In genomic region chr12:12032771-12033588, GRCh38 we compare ENCODE assay signal across 8 cellular contexts. TPM values are rescaled to one million over a fixed set of nuclear protein-coding genes. Genes with fewer than 3 reads are reported as not detected.
DNase-seq lines count a peak whose midpoint lies in the region; ATAC-seq and TF ChIP-seq lines count a peak whose summit lies in the region.

No MANE protein-coding gene starts in this region.

- no peaks in the 10 kb centered on the region for H3K9me3 ChIP-seq in fibroblast of lung (ENCODE audit: control insufficient read depth, insufficient read depth, low read depth, low read length)

- peak; percentile 87 to 92 for TF ChIP-seq CTCF in fibroblast of lung (conservative IDR thresholded peaks at IDR 0.05 in 1 of 2, IDR thresholded peaks at IDR 0.05 in 1 of 2; ENCODE audit: low read depth in 1 of 2, low read length in 2 of 2)

- no peak overlapping the region for H3K9ac ChIP-seq in fibroblast of lung (ENCODE audit: insufficient read depth, low read length)

- H3K9me3 Mint-ChIP-seq in activated T-helper 1 cell treated with anti-CD3 and anti-CD28 coated beads, Interleukin-12 subunit alpha, Interleukin-12 subunit beta, Interleukin-2, Interleukin-4 antibody, amounts not matched to agents 30 ng/mL and 10 ng/mL and 1 ng/mL, durations not matched to agents 14 hours and 24 hours and 36 hours = peaks cover 9% of the 10 kb centered on the region

- H3K4me3 ChIP-seq in Jurkat, Clone E6-1 (ENCODE audit: low read length) = no peak overlapping the region
- H3K4me3 ChIP-seq in fibroblast of lung (replicated peaks in 1 of 4; ENCODE audit: control extremely low read depth in 1 of 4, insufficient read depth in 1 of 4, low read depth in 3 of 4, low read length in 4 of 4) = peak overlapping the region; percentile 24 to 78 (median 52)

- H3K4me3 Mint-ChIP-seq in activated T-helper 1 cell treated with anti-CD3 and anti-CD28 coated beads, Interleukin-12 subunit alpha, Interleukin-12 subunit beta, Interleukin-2, Interleukin-4 antibody, amounts not matched to agents 30 ng/mL and 10 ng/mL and 1 ng/mL, durations not matched to agents 14 hours and 24 hours and 36 hours = peak overlapping the region; percentile 83

- H3K4me1 ChIP-seq in fibroblast of lung (ENCODE audit: control insufficient read depth, extremely low read depth, insufficient read depth, low read length) = no peaks in the 10 kb centered on the region

- intact Hi-C loops in activated T-helper 1 cell treated with anti-CD3 and anti-CD28 coated beads, Interleukin-12 subunit alpha, Interleukin-12 subunit beta, Interleukin-2, Interleukin-4 antibody, amounts not matched to agents 30 ng/mL and 10 ng/mL and 1 ng/mL, durations not matched to agents 14 hours and 24 hours and 36 hours (cut with micrococcal nuclease) = loop anchor here (1.0 to 5.0 kb wide), 13 partner anchors 17 to 546 kb away; partner anchors contain the start of gene ETV6

- no peaks in the 10 kb centered on the region for H3K27me3 Mint-ChIP-seq in activated T-helper 1 cell treated with anti-CD3 and anti-CD28 coated beads, Interleukin-12 subunit alpha, Interleukin-12 subunit beta, Interleukin-2, Interleukin-4 antibody, amounts not matched to agents 30 ng/mL and 10 ng/mL and 1 ng/mL, durations not matched to agents 14 hours and 24 hours and 36 hours (ENCODE audit: insufficient read depth)

- peaks cover 74% of the 10 kb centered on the region for H3K4me1 Mint-ChIP-seq in activated T-helper 1 cell treated with anti-CD3 and anti-CD28 coated beads, Interleukin-12 subunit alpha, Interleukin-12 subunit beta, Interleukin-2, Interleukin-4 antibody, amounts not matched to agents 30 ng/mL and 10 ng/mL and 1 ng/mL, durations not matched to agents 14 hours and 24 hours and 36 hours (ENCODE audit: low read depth)

- H3K27ac ChIP-seq in fibroblast of lung (ENCODE audit: insufficient read depth, low read length) = no peak overlapping the region

- H2AFZ ChIP-seq in fibroblast of lung (ENCODE audit: low read length) = peak overlapping the region; percentile 94

- DNase-seq in EL = peak; percentile 78
- peak; percentile 86 for DNase-seq in Jurkat, Clone E6-1 (ENCODE audit: low read depth, low spot score)
- peak; percentile 72 for DNase-seq in OCI-M1 (lab: John Stamatoyannopoulos, UW)
- peak; percentile 57 for DNase-seq in activated T-helper 1 cell treated with anti-CD3 and anti-CD28 coated beads, Interleukin-12 subunit alpha, Interleukin-12 subunit beta, Interleukin-2, Interleukin-4 antibody, amounts not matched to agents 30 ng/mL and 10 ng/mL and 1 ng/mL, durations not matched to agents 14 hours and 24 hours and 36 hours (ENCODE audit: low spot score)
- peak; percentile 80 to 90 for DNase-seq in fibroblast of lung (ENCODE audit: low read depth in 2 of 2)
- peak; percentile 78 for DNase-seq in myocyte (ENCODE audit: low read depth)
- DNase-seq in stimulated activated naive CD4-positive, alpha-beta T cell (lab: John Stamatoyannopoulos, UW) = peak; percentile 21 to 81 (median 52)

- no peaks in the 10 kb centered on the region for H3K36me3 ChIP-seq in fibroblast of lung (ENCODE audit: control insufficient read depth, insufficient read depth, low read length)

- peak overlapping the region; percentile 97 for H3K4me2 ChIP-seq in fibroblast of lung (ENCODE audit: extremely low read depth, insufficient read depth, low read length)

- no peaks in the 10 kb centered on the region for H3K79me2 ChIP-seq in fibroblast of lung (ENCODE audit: control insufficient read depth, insufficient read depth, low read length)

- peak overlapping the region; percentile 97 for H3K27ac Mint-ChIP-seq in activated T-helper 1 cell treated with anti-CD3 and anti-CD28 coated beads, Interleukin-12 subunit alpha, Interleukin-12 subunit beta, Interleukin-2, Interleukin-4 antibody, amounts not matched to agents 30 ng/mL and 10 ng/mL and 1 ng/mL, durations not matched to agents 14 hours and 24 hours and 36 hours

- H3K27me3 ChIP-seq in fibroblast of lung (ENCODE audit: control insufficient read depth, insufficient read depth, low read length) = no peaks in the 10 kb centered on the region

- peaks cover 13% of the 10 kb centered on the region for H3K36me3 Mint-ChIP-seq in activated T-helper 1 cell treated with anti-CD3 and anti-CD28 coated beads, Interleukin-12 subunit alpha, Interleukin-12 subunit beta, Interleukin-2, Interleukin-4 antibody, amounts not matched to agents 30 ng/mL and 10 ng/mL and 1 ng/mL, durations not matched to agents 14 hours and 24 hours and 36 hours (ENCODE audit: low read depth)

- no peaks in the 10 kb centered on the region for H4K20me1 ChIP-seq in fibroblast of lung (ENCODE audit: control insufficient read depth, extremely low read depth, insufficient read depth, low read length)

- ATAC-seq in GM19023 (IDR thresholded peaks at IDR 0.05; ENCODE audit: unreplicated experiment) = no peak

RNA-seq across cellular contexts. Expression of gene BCL2L14, which starts 37.8 kb away (rescaled TPM):
- polyA plus RNA-seq in Jurkat, Clone E6-1 (2012; ENCODE audit: insufficient read depth, insufficient read length) = not detected
- 10.4 and 11.0 TPM in 2 replicates for total RNA-seq in activated T-helper 1 cell treated with anti-CD3 and anti-CD28 coated beads, Interleukin-12 subunit alpha, Interleukin-12 subunit beta, Interleukin-2, Interleukin-4 antibody, amounts not matched to agents 30 ng/mL and 10 ng/mL and 1 ng/mL, durations not matched to agents 14 hours and 24 hours and 36 hours
- total RNA-seq in fibroblast of lung = not detected in 2 replicates
- not detected in 2 replicates for polyA plus RNA-seq in fibroblast of lung
- polyA plus RNA-seq in fibroblast of lung (2012) = not detected in 2 replicates
- not detected in 2 replicates for polyA minus RNA-seq in fibroblast of lung (ENCODE audit: low replicate concordance)
- total RNA-seq in myocyte = not detected in 2 replicates
- polyA plus RNA-seq in myocyte (2012) = 0.19 TPM

Comparison
In these comparisons a context has a peak if more than half of its experiments do, and no peak if none do; other contexts are left out.
1. RNA of gene BCL2L14, which starts 37.8 kb away (total RNA-seq): 10.4 to 11.0 TPM in activated T-helper 1 cell treated with anti-CD3 and anti-CD28 coated beads, Interleukin-12 subunit alpha, Interleukin-12 subunit beta, Interleukin-2, Interleukin-4 antibody, amounts not matched to agents 30 ng/mL and 10 ng/mL and 1 ng/mL, durations not matched to agents 14 hours and 24 hours and 36 hours; not detected in fibroblast of lung and not detected in myocyte; every median in the first group is over 10 times any median in the second.
2. Peak in every context shown above with its lines, with median percentiles within 50 percentile points of each other: DNase-seq.